In genomic region chr3:12401208-12401607, GRCh38 we compare ENCODE assay signal across 27 cellular contexts.
DNase-seq lines count a peak whose midpoint lies in the region; ATAC-seq and TF ChIP-seq lines count a peak whose summit lies in the region.
"Had no signal": no experiment of that assay in that cellular context is flagged by ENCODE, and none has a peak within 500 bp of the region (broad histone marks: within the 10 kb centered on the region; RNA-seq: fewer than 3 reads in every experiment).

No MANE protein-coding gene starts in this region.

- no peak for DNase-seq in T-helper 2 cell treated with Interferon-gamma antibody and Interleukin-4, amounts not matched to agents 5 μg/mL and 100 μg/mL, for 36 hours (ENCODE audit: low spot score)
- DNase-seq in T-helper 2 cell, result no peak
- DNase-seq in M059J (ENCODE audit: low read depth), result peak; percentile 58
- DNase-seq in brain microvascular endothelial cell, result no peak
- DNase-seq in stimulated activated naive B cell treated with anti-CD40 and anti-IgM and Interleukin-4, amounts not matched to agents 10 μg/mL and 1 μg/mL and 100 μg/mL, for 72 hours, result no peak
- no peak for DNase-seq in mesenteric fat pad (ENCODE audit: low spot score)
- no peak for DNase-seq in BE2C
- DNase-seq: 8988T; activated CD4-positive, alpha-beta T cell treated with anti-CD3 and anti-CD28 coated beads, Interleukin-2, amount 50 U/mL, for 4 hours; body of pancreas; COR-L47; DMS79; effector CD8-positive, alpha-beta T cell; GF-D8; GOT3; left colon; naive B cell; NCI-H1694; NCI-H2171; NCI-H526 treated with DMSO at 0.1 percent for 48 hours; occipital lobe; small intestine; stimulated activated CD4-positive, alpha-beta T cell treated with anti-CD3 and anti-CD28 coated beads, Interleukin-2, amount 100 ng/mL, for 24 hours; T-helper 9 cell; WERI-Rb-1 had no signal

- peak overlapping the region; percentile 50 for H3K27ac Mint-ChIP-seq in T-helper 2 cell treated with Interferon-gamma antibody and Interleukin-4, amounts not matched to agents 5 μg/mL and 100 μg/mL, for 36 hours
- H3K27ac Mint-ChIP-seq in stimulated activated naive B cell treated with anti-CD40 and anti-IgM and Interleukin-4, amounts not matched to agents 10 μg/mL and 1 μg/mL and 100 μg/mL, for 72 hours, result peak overlapping the region; percentile 69

- H3K36me3 ChIP-seq in brain microvascular endothelial cell (replicated peaks), result no peaks in the 10 kb centered on the region
- H3K36me3 ChIP-seq in BE2C, result no peaks in the 10 kb centered on the region
- H3K36me3 ChIP-seq: WERI-Rb-1 had no signal

- no peak overlapping the region for H3K4me3 Mint-ChIP-seq in T-helper 2 cell treated with Interferon-gamma antibody and Interleukin-4, amounts not matched to agents 5 μg/mL and 100 μg/mL, for 36 hours
- no peak overlapping the region for H3K4me3 Mint-ChIP-seq in stimulated activated naive B cell treated with anti-CD40 and anti-IgM and Interleukin-4, amounts not matched to agents 10 μg/mL and 1 μg/mL and 100 μg/mL, for 72 hours

- H3K27me3 ChIP-seq in brain microvascular endothelial cell (replicated peaks) (no peaks in the 10 kb centered on the region), BE2C (no peaks in the 10 kb centered on the region)
- H3K27me3 ChIP-seq: body of pancreas had no signal

- ATAC-seq in stimulated activated naive B cell treated with anti-CD40 and anti-IgM and Interleukin-4, amounts not matched to agents 10 μg/mL and 1 μg/mL and 100 μg/mL, for 72 hours (replicated peaks), result no peak
- ATAC-seq in HG02623 (IDR thresholded peaks at IDR 0.05; ENCODE audit: unreplicated experiment), result no peak
- ATAC-seq: body of pancreas, K562, left colon had no signal

- H3K9me3 Mint-ChIP-seq in T-helper 2 cell treated with Interferon-gamma antibody and Interleukin-4, amounts not matched to agents 5 μg/mL and 100 μg/mL, for 36 hours, result no peaks in the 10 kb centered on the region
- no peaks in the 10 kb centered on the region for H3K9me3 Mint-ChIP-seq in stimulated activated naive B cell treated with anti-CD40 and anti-IgM and Interleukin-4, amounts not matched to agents 10 μg/mL and 1 μg/mL and 100 μg/mL, for 72 hours
- H3K9me3 Mint-ChIP-seq: naive B cell had no signal

- no peaks in the 10 kb centered on the region for H3K4me1 ChIP-seq in BE2C
- H3K4me1 ChIP-seq: body of pancreas had no signal

- peaks cover 10% of the 10 kb centered on the region for H3K27me3 Mint-ChIP-seq in T-helper 2 cell treated with Interferon-gamma antibody and Interleukin-4, amounts not matched to agents 5 μg/mL and 100 μg/mL, for 36 hours (ENCODE audit: low read depth)
- peaks cover 0 to 8% of the 10 kb centered on the region in 2 donors for H3K27me3 Mint-ChIP-seq in stimulated activated naive B cell treated with anti-CD40 and anti-IgM and Interleukin-4, amounts not matched to agents 10 μg/mL and 1 μg/mL and 100 μg/mL, for 72 hours
- H3K27me3 Mint-ChIP-seq: naive B cell had no signal

- peaks cover 7% of the 10 kb centered on the region for H3K4me1 Mint-ChIP-seq in T-helper 2 cell treated with Interferon-gamma antibody and Interleukin-4, amounts not matched to agents 5 μg/mL and 100 μg/mL, for 36 hours (ENCODE audit: low read depth)
- peaks cover 12 to 16% of the 10 kb centered on the region in 2 donors for H3K4me1 Mint-ChIP-seq in stimulated activated naive B cell treated with anti-CD40 and anti-IgM and Interleukin-4, amounts not matched to agents 10 μg/mL and 1 μg/mL and 100 μg/mL, for 72 hours

- TF ChIP-seq CTCF in brain microvascular endothelial cell (IDR thresholded peaks at IDR 0.05; ENCODE audit: low read depth, low read length, missing control alignments) (no peak), BE2C (IDR thresholded peaks at IDR 0.05; ENCODE audit: low read depth, low read length) (no peak)

- no peaks in the 10 kb centered on the region for H3K9me3 ChIP-seq in BE2C
- H3K9me3 ChIP-seq: body of pancreas had no signal

- peak overlapping the region; percentile 15 for H3K27ac ChIP-seq in brain microvascular endothelial cell
- H3K27ac ChIP-seq: body of pancreas, WERI-Rb-1 had no signal

- H3K4me3 ChIP-seq in brain microvascular endothelial cell (ENCODE audit: low read depth, low read length), result no peak overlapping the region
- no peak overlapping the region for H3K4me3 ChIP-seq in BE2C (ENCODE audit: low read depth, low read length)
- H3K4me3 ChIP-seq: body of pancreas, K562 had no signal

- H3K36me3 Mint-ChIP-seq in T-helper 2 cell treated with Interferon-gamma antibody and Interleukin-4, amounts not matched to agents 5 μg/mL and 100 μg/mL, for 36 hours (ENCODE audit: low read depth), result no peaks in the 10 kb centered on the region
- H3K36me3 Mint-ChIP-seq in stimulated activated naive B cell treated with anti-CD40 and anti-IgM and Interleukin-4, amounts not matched to agents 10 μg/mL and 1 μg/mL and 100 μg/mL, for 72 hours, result peaks cover 2 to 4% of the 10 kb centered on the region in 2 donors
- H3K36me3 Mint-ChIP-seq: naive B cell had no signal

- in situ Hi-C loops in brain microvascular endothelial cell (cut with HindIII; ENCODE audit: low pct_ligation_motif_present, low sequenced_read_pairs), result no loop called here
